In the genomic region with DNA sequence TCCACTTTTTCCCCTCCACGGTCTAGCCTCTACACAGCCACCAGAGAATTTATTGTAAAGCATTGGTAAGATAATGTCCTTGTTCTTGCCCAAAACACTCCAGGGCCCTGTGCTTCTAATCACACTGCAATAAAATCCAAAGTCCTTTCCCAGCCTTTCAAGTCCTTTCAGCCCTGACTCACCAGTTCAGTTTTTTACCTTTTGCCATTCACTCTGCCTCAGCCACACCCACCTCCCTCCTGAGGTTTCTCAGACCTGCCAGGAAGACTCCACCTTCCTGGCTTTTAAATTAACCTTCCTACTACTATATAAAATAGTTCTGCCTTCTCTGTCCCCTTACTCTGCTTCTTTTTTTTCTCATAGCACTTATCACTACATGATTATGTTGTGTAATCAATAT, we compare ENCODE assay signal across 17 cellular contexts.
A peak's percentile ranks its signal among the peaks of the same experiment; 100 is the strongest.
DNase-seq lines count a peak whose midpoint lies in the region; ATAC-seq, FAIRE-seq and TF ChIP-seq lines count a peak whose summit lies in the region.
"Had no signal": no experiment of that assay in that cellular context is flagged by ENCODE, and none has a peak within 500 bp of the region (broad histone marks: within the 10 kb centered on the region; RNA-seq: fewer than 3 reads in every experiment).

No MANE protein-coding gene starts in this region.

- H3K27ac ChIP-seq in A549 = no peak overlapping the region
- H3K27ac ChIP-seq in RWPE1 = no peak overlapping the region

- H3K4me1 ChIP-seq in A549 = peaks cover 40% of the 10 kb centered on the region; the same call in 2 of the 3 replicates

- no peak for TF ChIP-seq EP300 in A549 (IDR thresholded peaks at IDR 0.05)

- CTCF ChIA-PET in A549 (lab: Yijun Ruan, JAX) = no interaction called here
- CTCF ChIA-PET in RWPE1 (lab: Yijun Ruan, JAX) = no interaction called here

- in situ Hi-C loops in GM13977 (cut with MboI; ENCODE audit: low pct_unique_long_range_greater_than_20kb, low sequenced_read_pairs, unreplicated experiment) = no loop called here

- WGBS in A549 (ENCODE audit: missing lambda C conversion rate) = 56% methylated on average over 1 of the region's 1 CpG

- peak overlapping the region; percentile 38 for H3K4me2 ChIP-seq in A549

- POLR2A ChIA-PET in A549 (lab: Yijun Ruan, JAX) (no interaction called here), RWPE1 (lab: Yijun Ruan, JAX; ENCODE audit: low non-redundant PET) (no interaction called here)

- peak in 1 of 2 experiments; percentile 14 for DNase-seq in A549 (ENCODE audit: low read depth in 1 of 2, low spot score in 1 of 2)
- peak; percentile 48 for DNase-seq in HPDE6-E6E7 (ENCODE audit: extremely low spot score)
- peak; percentile 40 for DNase-seq in RWPE1 (ENCODE audit: low spot score)
- DNase-seq in islet precursor cell = peak; percentile 92
- no peak for DNase-seq in germinal center (ENCODE audit: low spot score)
- no peak for DNase-seq in NCI-H1092 treated with DMSO at 0.1 percent for 48 hours (lab: John Stamatoyannopoulos, UW)
- no peak for DNase-seq in NCI-H524 treated with DMSO at 0.1 percent for 48 hours (lab: John Stamatoyannopoulos, UW)
- no peak for DNase-seq in GM13977 (ENCODE audit: low spot score)
- DNase-seq: activated B cell treated with CpG ODN at 0.5 μM for 24 hours; activated naive CD8-positive, alpha-beta T cell treated with anti-CD3 and anti-CD28 coated beads, Interleukin-2, amount 50 U/mL, for 24 hours; activated T-cell treated with anti-CD3 and anti-CD28 coated beads, Interleukin-2, amount 50 U/mL, for 4 hours; cerebellar nuclear complex; HFFc6; hypothalamus; NK-92 treated with Interleukin-12 subunit alpha and Interleukin-12 subunit beta, amount 100 ng/mL, for 24 hours; stimulated activated CD8-positive, alpha-beta memory T cell treated with anti-CD3 and anti-CD28 coated beads, Interleukin-4, amount 100 ng/mL, for 48 hours had no signal

- H3K4me3 ChIP-seq in A549 = no peak overlapping the region

- no peak for TF ChIP-seq RAD21 in A549 (conservative IDR thresholded peaks at IDR 0.05 in 1 of 2, IDR thresholded peaks at IDR 0.05 in 1 of 2)

- ATAC-seq in A549 = no peak
- ATAC-seq: activated naive CD8-positive, alpha-beta T cell treated with anti-CD3 and anti-CD28 coated beads, Interleukin-2, amount 50 U/mL, for 24 hours; activated T-cell treated with anti-CD3 and anti-CD28 coated beads, Interleukin-2, amount 50 U/mL, for 4 hours had no signal

- FAIRE-seq in A549 (lab: Jason Lieb, UNC) = no peak
- FAIRE-seq: endothelial cell of umbilical vein had no signal

- no peak for TF ChIP-seq POLR2A in A549 (IDR thresholded peaks at IDR 0.05; ENCODE audit: low read length)

- TF ChIP-seq CTCF in A549 (IDR thresholded peaks at IDR 0.05) = no peak
- no peak for TF ChIP-seq CTCF in RWPE1 (conservative IDR thresholded peaks at IDR 0.05; ENCODE audit: low read depth)
- no peak for TF ChIP-seq CTCF in GM13977 (IDR thresholded peaks at IDR 0.05; ENCODE audit: extremely low read depth, insufficient read depth, missing control alignments)

- no peaks in the 10 kb centered on the region for H3K9me3 ChIP-seq in A549

TF ChIP-seq in A549, 52 proteins besides CTCF, POLR2A, EP300 and RAD21:
- TF ChIP-seq HEYL (CRISPR knock-in tag; IDR thresholded peaks at IDR 0.05) = no peak
- no peak for TF ChIP-seq KDM1A (IDR thresholded peaks at IDR 0.05; ENCODE audit: low read depth)
- no peak for TF ChIP-seq SMC3 (IDR thresholded peaks at IDR 0.05)
- no peak for TF ChIP-seq CBX2 (IDR thresholded peaks at IDR 0.05; ENCODE audit: borderline replicate concordance, low read depth)
- no peak for TF ChIP-seq NPAS2 (CRISPR knock-in tag; IDR thresholded peaks at IDR 0.05; ENCODE audit: borderline replicate concordance)
- no peak for TF ChIP-seq GATA3 (IDR thresholded peaks at IDR 0.05; ENCODE audit: borderline replicate concordance)
- TF ChIP-seq, protein P1, sequence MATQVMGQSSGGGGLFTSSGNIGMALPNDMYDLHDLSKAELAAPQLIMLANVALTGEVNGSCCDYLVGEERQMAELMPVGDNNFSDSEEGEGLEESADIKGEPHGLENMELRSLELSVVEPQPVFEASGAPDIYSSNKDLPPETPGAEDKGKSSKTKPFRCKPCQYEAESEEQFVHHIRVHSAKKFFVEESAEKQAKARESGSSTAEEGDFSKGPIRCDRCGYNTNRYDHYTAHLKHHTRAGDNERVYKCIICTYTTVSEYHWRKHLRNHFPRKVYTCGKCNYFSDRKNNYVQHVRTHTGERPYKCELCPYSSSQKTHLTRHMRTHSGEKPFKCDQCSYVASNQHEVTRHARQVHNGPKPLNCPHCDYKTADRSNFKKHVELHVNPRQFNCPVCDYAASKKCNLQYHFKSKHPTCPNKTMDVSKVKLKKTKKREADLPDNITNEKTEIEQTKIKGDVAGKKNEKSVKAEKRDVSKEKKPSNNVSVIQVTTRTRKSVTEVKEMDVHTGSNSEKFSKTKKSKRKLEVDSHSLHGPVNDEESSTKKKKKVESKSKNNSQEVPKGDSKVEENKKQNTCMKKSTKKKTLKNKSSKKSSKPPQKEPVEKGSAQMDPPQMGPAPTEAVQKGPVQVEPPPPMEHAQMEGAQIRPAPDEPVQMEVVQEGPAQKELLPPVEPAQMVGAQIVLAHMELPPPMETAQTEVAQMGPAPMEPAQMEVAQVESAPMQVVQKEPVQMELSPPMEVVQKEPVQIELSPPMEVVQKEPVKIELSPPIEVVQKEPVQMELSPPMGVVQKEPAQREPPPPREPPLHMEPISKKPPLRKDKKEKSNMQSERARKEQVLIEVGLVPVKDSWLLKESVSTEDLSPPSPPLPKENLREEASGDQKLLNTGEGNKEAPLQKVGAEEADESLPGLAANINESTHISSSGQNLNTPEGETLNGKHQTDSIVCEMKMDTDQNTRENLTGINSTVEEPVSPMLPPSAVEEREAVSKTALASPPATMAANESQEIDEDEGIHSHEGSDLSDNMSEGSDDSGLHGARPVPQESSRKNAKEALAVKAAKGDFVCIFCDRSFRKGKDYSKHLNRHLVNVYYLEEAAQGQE (IDR thresholded peaks at IDR 0.05) = no peak
- TF ChIP-seq FOSB (CRISPR knock-in tag; IDR thresholded peaks at IDR 0.05) = no peak

Comparison
In these comparisons a context has a peak if more than half of its experiments do, and no peak if none do; other contexts are left out.
1. DNase-seq: peak in HPDE6-E6E7 (single experiment), RWPE1 (single experiment) and islet precursor cell (single experiment); none in germinal center (single experiment), NCI-H1092 treated with DMSO at 0.1 percent for 48 hours (single experiment), NCI-H524 treated with DMSO at 0.1 percent for 48 hours (single experiment) and GM13977 (single experiment).